ENCODE assay signal across 16 cellular contexts in genomic region chr11:2575611-2576051, GRCh38.
DNase-seq lines count a peak whose midpoint lies in the region; ATAC-seq and TF ChIP-seq lines count a peak whose summit lies in the region.
"Had no signal": no experiment of that assay in that cellular context is flagged by ENCODE, and none has a peak within 500 bp of the region (broad histone marks: within the 10 kb centered on the region; RNA-seq: fewer than 3 reads in every experiment).

No MANE protein-coding gene starts in this region.

- no peak overlapping the region for H3K27ac Mint-ChIP-seq in stimulated activated naive B cell treated with anti-CD40 and anti-IgM and Interleukin-4, amounts not matched to agents 10 μg/mL and 1 μg/mL and 100 μg/mL, for 72 hours
- H3K27ac Mint-ChIP-seq: activated CD8-positive, alpha-beta T cell treated with anti-CD3 and anti-CD28 coated beads for 36 hours; HFFc6; T-cell had no signal

- H2BK5ac ChIP-seq in mesenchymal stem cell (ENCODE audit: low read depth, low read length, poor library complexity, severe bottlenecking), result no peak overlapping the region

- H3K4me2 ChIP-seq in mesenchymal stem cell (ENCODE audit: low read length, poor library complexity, severe bottlenecking), result no peak overlapping the region
- H3K4me2 ChIP-seq: hepatocyte had no signal

- peaks cover 32% of the 10 kb centered on the region for H3K4me1 ChIP-seq in NT2/D1 (ENCODE audit: insufficient read depth, insufficient read length)
- H3K4me1 ChIP-seq in body of pancreas, result no peaks in the 10 kb centered on the region
- H3K4me1 ChIP-seq in right lobe of liver, result no peaks in the 10 kb centered on the region
- no peaks in the 10 kb centered on the region for H3K4me1 ChIP-seq in spleen
- H3K4me1 ChIP-seq in mesenchymal stem cell (ENCODE audit: control insufficient read depth, insufficient read depth, low read depth, low read length), result peaks cover 28% of the 10 kb centered on the region

- H3K27me3 ChIP-seq in NT2/D1 (ENCODE audit: insufficient read depth, insufficient read length) (peaks cover 69% of the 10 kb centered on the region), body of pancreas (no peaks in the 10 kb centered on the region), right lobe of liver (no peaks in the 10 kb centered on the region), spleen (replicated peaks in 1 of 7) (no peaks in the 10 kb centered on the region), mesenchymal stem cell (ENCODE audit: control insufficient read depth in 1 of 2, insufficient read depth in 1 of 2, low read length in 2 of 2) (peaks cover 0 to 7% of the 10 kb centered on the region in 2 experiments)
- H3K27me3 ChIP-seq: hepatocyte had no signal

- H2AFZ ChIP-seq in mesenchymal stem cell (ENCODE audit: low read depth, low read length), result no peak overlapping the region
- H2AFZ ChIP-seq: hepatocyte had no signal

- TF ChIP-seq CTCF in body of pancreas (IDR thresholded peaks at IDR 0.05), result no peak
- no peak for TF ChIP-seq CTCF in right lobe of liver (IDR thresholded peaks at IDR 0.05)
- TF ChIP-seq CTCF in spleen (IDR thresholded peaks at IDR 0.05 in 8 of 11, conservative IDR thresholded peaks at IDR 0.05 in 3 of 11), result no peak

- no peak overlapping the region for H4K8ac ChIP-seq in mesenchymal stem cell (ENCODE audit: low read length)

- H3K9me3 Mint-ChIP-seq in stimulated activated naive B cell treated with anti-CD40 and anti-IgM and Interleukin-4, amounts not matched to agents 10 μg/mL and 1 μg/mL and 100 μg/mL, for 72 hours, result no peaks in the 10 kb centered on the region
- H3K9me3 Mint-ChIP-seq: activated CD8-positive, alpha-beta T cell treated with anti-CD3 and anti-CD28 coated beads for 36 hours; activated T-cell treated with anti-CD3 and anti-CD28 coated beads, Interleukin-2, amount 50 U/mL, for 4 hours; HFFc6; T-cell had no signal

- no peaks in the 10 kb centered on the region for H3K79me1 ChIP-seq in mesenchymal stem cell (replicated peaks; ENCODE audit: low read length, poor library complexity, severe bottlenecking)

- no peaks in the 10 kb centered on the region for H3K36me3 ChIP-seq in NT2/D1 (ENCODE audit: insufficient read depth, insufficient read length, low read length)
- H3K36me3 ChIP-seq in body of pancreas (replicated peaks in 1 of 2; ENCODE audit: insufficient read depth in 1 of 2, low read depth in 2 of 2), result peaks cover 0 to 2% of the 10 kb centered on the region in 2 donors
- H3K36me3 ChIP-seq in right lobe of liver, result no peaks in the 10 kb centered on the region
- peaks cover 0 to 52% (median 4%) of the 10 kb centered on the region in 6 donors for H3K36me3 ChIP-seq in spleen
- H3K36me3 ChIP-seq in mesenchymal stem cell (ENCODE audit: control insufficient read depth in 1 of 2, insufficient read depth in 2 of 2, low read depth in 1 of 2, low read length in 2 of 2), result no peaks in the 10 kb centered on the region

- ATAC-seq in body of pancreas, result no peak
- ATAC-seq in right lobe of liver, result no peak
- ATAC-seq in stimulated activated naive B cell treated with anti-CD40 and anti-IgM and Interleukin-4, amounts not matched to agents 10 μg/mL and 1 μg/mL and 100 μg/mL, for 72 hours (replicated peaks), result no peak
- ATAC-seq: activated CD8-positive, alpha-beta T cell treated with anti-CD3 and anti-CD28 coated beads for 36 hours; activated T-cell treated with anti-CD3 and anti-CD28 coated beads, Interleukin-2, amount 50 U/mL, for 4 hours; T-cell had no signal

- H2BK15ac ChIP-seq in mesenchymal stem cell (ENCODE audit: low read depth, poor library complexity, severe bottlenecking), result no peak overlapping the region

- H3K4ac ChIP-seq in mesenchymal stem cell (ENCODE audit: low read depth in 1 of 2, low read length in 2 of 2), result no peak overlapping the region

- whole genome bisulfite sequencing in body of pancreas, 2 donors, result 96% methylated on average over 16 to 17 of the region's 17 CpGs
- 92% methylated on average over 5 of the region's 17 CpGs for WGBS in right lobe of liver (ENCODE audit: insufficient coverage, low coverage, low lambda C conversion rate, missing lambda C conversion rate)
- 90 to 96% (median 93%) methylated on average over 17 of the region's 17 CpGs for WGBS in spleen, 5 donors
- WGBS in mesenchymal stem cell, result 91% methylated on average over 17 of the region's 17 CpGs

- no peak overlapping the region for H3K14ac ChIP-seq in mesenchymal stem cell (ENCODE audit: low read length in 2 of 2)

- no peak overlapping the region for H3K23ac ChIP-seq in mesenchymal stem cell (ENCODE audit: low read length in 2 of 2)

- intact Hi-C loops in body of pancreas (cut with DNase I) (no loop called here), right lobe of liver (cut with DNase I) (no loop called here), spleen (cut with DNase I; ENCODE audit: low total_unique reads) (no loop called here)

- no peak overlapping the region for H3K18ac ChIP-seq in mesenchymal stem cell (ENCODE audit: low read depth in 1 of 2, low read length in 2 of 2)

- H3K27ac ChIP-seq in body of pancreas (no peak overlapping the region), right lobe of liver (no peak overlapping the region), spleen (no peak overlapping the region), mesenchymal stem cell (ENCODE audit: low read length, poor library complexity, severe bottlenecking) (no peak overlapping the region)
- H3K27ac ChIP-seq: hepatocyte had no signal

- H2BK12ac ChIP-seq in mesenchymal stem cell (ENCODE audit: low read length in 2 of 2), result no peak overlapping the region

- H3K36me3 Mint-ChIP-seq in stimulated activated naive B cell treated with anti-CD40 and anti-IgM and Interleukin-4, amounts not matched to agents 10 μg/mL and 1 μg/mL and 100 μg/mL, for 72 hours, result peaks cover 0 to 6% of the 10 kb centered on the region in 2 donors
- H3K36me3 Mint-ChIP-seq: T-cell had no signal

- DNase-seq in NT2/D1 (ENCODE audit: low read depth, low spot score), result no peak
- DNase-seq in body of pancreas, result peak in 3 of 4 donors; percentile 4 to 8 (median 6)
- peak; percentile 14 to 32 (median 28) for DNase-seq in right lobe of liver
- DNase-seq in spleen, result peak; percentile 58
- no peak for DNase-seq in DMS53 treated with DMSO at 0.1 percent for 48 hours (lab: John Stamatoyannopoulos, UW; ENCODE audit: unreplicated experiment)
- DNase-seq in stimulated activated naive B cell treated with anti-CD40 and anti-IgM and Interleukin-4, amounts not matched to agents 10 μg/mL and 1 μg/mL and 100 μg/mL, for 72 hours, result no peak
- no peak for DNase-seq in mesenchymal stem cell
- DNase-seq in stimulated activated CD4-positive, alpha-beta T cell treated with anti-CD3 and anti-CD28 coated beads, Interleukin-1b, Interleukin-23, amount 100 ng/mL, for 48 hours, result no peak
- DNase-seq: activated CD8-positive, alpha-beta T cell treated with anti-CD3 and anti-CD28 coated beads for 36 hours; activated T-cell treated with anti-CD3 and anti-CD28 coated beads, Interleukin-2, amount 50 U/mL, for 4 hours; HFFc6; NCI-H1417 treated with DMSO at 0.1 percent for 48 hours; stimulated activated CD4-positive, alpha-beta T cell treated with anti-CD3 and anti-CD28 coated beads, Interleukin-12 subunit alpha, Interleukin-12 subunit beta, amount 100 ng/mL, for 4 hours; stimulated activated naive CD4-positive, alpha-beta T cell had no signal

- no peaks in the 10 kb centered on the region for H3K4me1 Mint-ChIP-seq in stimulated activated naive B cell treated with anti-CD40 and anti-IgM and Interleukin-4, amounts not matched to agents 10 μg/mL and 1 μg/mL and 100 μg/mL, for 72 hours
- H3K4me1 Mint-ChIP-seq: T-cell had no signal

- H3K27me3 Mint-ChIP-seq in stimulated activated naive B cell treated with anti-CD40 and anti-IgM and Interleukin-4, amounts not matched to agents 10 μg/mL and 1 μg/mL and 100 μg/mL, for 72 hours, result no peaks in the 10 kb centered on the region
- H3K27me3 Mint-ChIP-seq: activated CD8-positive, alpha-beta T cell treated with anti-CD3 and anti-CD28 coated beads for 36 hours; T-cell had no signal

- no peak overlapping the region for H2AK5ac ChIP-seq in mesenchymal stem cell (ENCODE audit: low read length, severe bottlenecking)

- H4K91ac ChIP-seq in mesenchymal stem cell (ENCODE audit: low read length), result no peak overlapping the region

- TF ChIP-seq POLR2A in body of pancreas (IDR thresholded peaks at IDR 0.05), result no peak
- no peak for TF ChIP-seq POLR2A in right lobe of liver (IDR thresholded peaks at IDR 0.05)
- no peak for TF ChIP-seq POLR2A in spleen (IDR thresholded peaks at IDR 0.05)

- peaks cover 3% of the 10 kb centered on the region; the same call in 1 of the 2 replicates for H3K9me3 ChIP-seq in NT2/D1 (ENCODE audit: insufficient read depth, low read length)
- no peaks in the 10 kb centered on the region for H3K9me3 ChIP-seq in body of pancreas
- H3K9me3 ChIP-seq in right lobe of liver, result no peaks in the 10 kb centered on the region
- no peaks in the 10 kb centered on the region for H3K9me3 ChIP-seq in spleen
- no peaks in the 10 kb centered on the region for H3K9me3 ChIP-seq in mesenchymal stem cell (ENCODE audit: control insufficient read depth, low read length)

- H3K4me3 Mint-ChIP-seq in stimulated activated naive B cell treated with anti-CD40 and anti-IgM and Interleukin-4, amounts not matched to agents 10 μg/mL and 1 μg/mL and 100 μg/mL, for 72 hours, result no peak overlapping the region
- H3K4me3 Mint-ChIP-seq: activated CD8-positive, alpha-beta T cell treated with anti-CD3 and anti-CD28 coated beads for 36 hours; activated T-cell treated with anti-CD3 and anti-CD28 coated beads, Interleukin-2, amount 50 U/mL, for 4 hours; HFFc6; T-cell had no signal

- H2BK120ac ChIP-seq in mesenchymal stem cell (ENCODE audit: low read depth, low read length), result no peak overlapping the region

- H3K9ac ChIP-seq in NT2/D1 (ENCODE audit: insufficient read length, low read depth), result peak overlapping the region; percentile 44
- H3K9ac ChIP-seq in mesenchymal stem cell (ENCODE audit: low read length), result no peak overlapping the region

- H3K4me3 ChIP-seq in NT2/D1 (ENCODE audit: insufficient read length, low read depth), result no peak overlapping the region
- H3K4me3 ChIP-seq in body of pancreas, result no peak overlapping the region
- H3K4me3 ChIP-seq in right lobe of liver, result no peak overlapping the region
- H3K4me3 ChIP-seq in spleen, result no peak overlapping the region
- no peak overlapping the region for H3K4me3 ChIP-seq in mesenchymal stem cell (ENCODE audit: insufficient read depth in 1 of 2, low read depth in 1 of 2, low read length in 2 of 2)
- H3K4me3 ChIP-seq: hepatocyte had no signal

Comparison
In these comparisons a context has a peak if more than half of its experiments do, and no peak if none do; other contexts are left out.
1. DNase-seq: peak in body of pancreas (3 of 4), right lobe of liver (3 of 3) and spleen (single experiment); none in NT2/D1 (single experiment), DMS53 treated with DMSO at 0.1 percent for 48 hours (single experiment), stimulated activated naive B cell treated with anti-CD40 and anti-IgM and Interleukin-4, amounts not matched to agents 10 μg/mL and 1 μg/mL and 100 μg/mL, for 72 hours (single experiment), mesenchymal stem cell (single experiment) and stimulated activated CD4-positive, alpha-beta T cell treated with anti-CD3 and anti-CD28 coated beads, Interleukin-1b, Interleukin-23, amount 100 ng/mL, for 48 hours (single experiment).